ENCODE assay signal across 8 cellular contexts in the genomic region with DNA sequence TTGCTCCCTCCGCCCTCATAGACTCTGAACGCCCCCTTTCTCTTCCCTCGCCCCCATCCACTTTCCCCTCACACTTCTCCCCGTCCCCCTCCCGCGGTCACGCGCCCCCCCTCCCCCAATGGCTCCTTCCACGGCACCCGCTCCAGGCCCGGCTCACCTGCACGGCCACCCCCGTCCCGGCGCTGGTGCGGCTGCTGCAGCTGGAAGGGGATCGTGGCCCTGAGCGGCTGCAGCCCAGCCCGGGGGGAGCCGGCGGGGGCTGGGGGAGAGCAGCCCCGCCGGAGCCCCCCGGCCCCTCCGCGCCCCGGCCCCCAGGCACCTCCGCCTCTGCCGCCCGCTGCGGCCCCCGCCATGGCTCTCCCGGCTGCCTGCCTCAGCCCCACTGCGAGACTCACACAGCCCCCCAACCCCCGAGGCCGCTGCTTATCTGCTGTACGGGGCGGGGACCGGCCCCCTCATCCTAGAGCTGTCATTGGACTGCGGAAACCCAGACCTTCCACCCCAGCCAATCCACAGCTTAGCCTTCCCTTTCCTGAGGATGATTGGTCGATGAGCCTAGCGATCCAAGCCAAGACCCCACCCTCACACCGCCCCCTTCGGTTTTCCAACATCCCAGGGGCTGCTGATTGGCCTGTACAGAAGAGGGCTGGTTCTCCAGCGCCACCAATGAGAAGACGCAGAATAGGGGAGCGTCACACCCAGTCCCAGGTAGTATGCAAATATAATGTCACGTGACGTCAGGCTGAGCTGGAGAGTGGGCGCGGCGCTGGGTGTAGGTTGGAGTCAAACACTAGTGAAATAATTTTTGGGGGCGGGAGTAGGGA. TPM values are rescaled to one million over a fixed set of nuclear protein-coding genes. Genes with fewer than 3 reads are reported as not detected.
DNase-seq lines count a peak whose midpoint lies in the region; ATAC-seq, FAIRE-seq and TF ChIP-seq lines count a peak whose summit lies in the region.

A gene with protein sequence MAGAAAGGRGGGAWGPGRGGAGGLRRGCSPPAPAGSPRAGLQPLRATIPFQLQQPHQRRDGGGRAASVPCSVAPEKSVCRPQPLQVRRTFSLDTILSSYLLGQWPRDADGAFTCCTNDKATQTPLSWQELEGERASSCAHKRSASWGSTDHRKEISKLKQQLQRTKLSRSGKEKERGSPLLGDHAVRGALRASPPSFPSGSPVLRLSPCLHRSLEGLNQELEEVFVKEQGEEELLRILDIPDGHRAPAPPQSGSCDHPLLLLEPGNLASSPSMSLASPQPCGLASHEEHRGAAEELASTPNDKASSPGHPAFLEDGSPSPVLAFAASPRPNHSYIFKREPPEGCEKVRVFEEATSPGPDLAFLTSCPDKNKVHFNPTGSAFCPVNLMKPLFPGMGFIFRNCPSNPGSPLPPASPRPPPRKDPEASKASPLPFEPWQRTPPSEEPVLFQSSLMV (minus strand): TSS at position 397 of the 824 bp plus-strand sequence. CDS start 44 bp downstream, at position 353.

- H3K4me1 ChIP-seq in Loucy (ENCODE audit: insufficient read depth, low read length, poor library complexity, severe bottlenecking): peaks cover 42% of the 10 kb centered on the region
- H3K4me1 ChIP-seq in RWPE2 (ENCODE audit: insufficient read depth, poor library complexity, severe bottlenecking): peaks cover 4% of the 10 kb centered on the region

- H4K20me1 ChIP-seq in Loucy (ENCODE audit: insufficient read depth, low read length, poor library complexity, severe bottlenecking): peaks cover 49% of the 10 kb centered on the region

- H3K9me3 Mint-ChIP-seq in activated T-helper 17 cell treated with anti-CD3 and anti-CD28 coated beads, Interleukin-2, amount 50 U/mL, for 72 hours: no peaks in the 10 kb centered on the region
- H3K9me3 Mint-ChIP-seq in natural killer cell treated with Interleukin-12 subunit alpha and Interleukin-12 subunit beta and Interleukin-15 and Interleukin-18, amount 100 ng/mL, for 72 hours: no peaks in the 10 kb centered on the region

- no peak within 1 kb of the TSS for H3K27ac ChIP-seq in RWPE2 (ENCODE audit: poor library complexity, severe bottlenecking)

- H3K9me2 ChIP-seq in Loucy (replicated peaks; ENCODE audit: low read depth, low read length): no peaks in the 10 kb centered on the region

- peak within 1 kb of the TSS; percentile 92 for H3K4me2 ChIP-seq in Loucy (ENCODE audit: low read depth, low read length, poor library complexity, severe bottlenecking)

- H3K79me2 ChIP-seq in Loucy (ENCODE audit: insufficient read depth, low read length): peaks cover 51% of the 10 kb centered on the region

- no peaks in the 10 kb centered on the region; the same call in 1 of the 2 replicates for H3F3A ChIP-seq in Loucy (ENCODE audit: low read depth)

- TF ChIP-seq POLR2A in H54 (IDR thresholded peaks at IDR 0.05; ENCODE audit: low read depth, low read length): peak; percentile 71

- peak; percentile 97 for ATAC-seq in RWPE2 (ENCODE audit: low read depth)
- peak; percentile 93 for ATAC-seq in activated T-helper 17 cell treated with anti-CD3 and anti-CD28 coated beads, Interleukin-2, amount 50 U/mL, for 72 hours (replicated peaks)
- peak; percentile 96 for ATAC-seq in natural killer cell treated with Interleukin-12 subunit alpha and Interleukin-12 subunit beta and Interleukin-15 and Interleukin-18, amount 100 ng/mL, for 72 hours

- FAIRE-seq in H54 (lab: Jason Lieb, UNC): peak; percentile 98

- H3K36me3 ChIP-seq in Loucy (ENCODE audit: insufficient read depth, low read length) (no peaks in the 10 kb centered on the region), RWPE2 (ENCODE audit: low read depth) (no peaks in the 10 kb centered on the region)

- peak within 1 kb of the TSS; percentile 95 for H3K9ac ChIP-seq in Loucy (ENCODE audit: low read depth, low read length, poor library complexity, severe bottlenecking)

- H3K9me3 ChIP-seq in Loucy (ENCODE audit: insufficient read depth, low read depth, low read length): no peaks in the 10 kb centered on the region
- H3K9me3 ChIP-seq in RWPE2 (ENCODE audit: severe bottlenecking): no peaks in the 10 kb centered on the region

- no peaks in the 10 kb centered on the region for H3K27me3 Mint-ChIP-seq in activated T-helper 17 cell treated with anti-CD3 and anti-CD28 coated beads, Interleukin-2, amount 50 U/mL, for 72 hours
- H3K27me3 Mint-ChIP-seq in natural killer cell treated with Interleukin-12 subunit alpha and Interleukin-12 subunit beta and Interleukin-15 and Interleukin-18, amount 100 ng/mL, for 72 hours: no peaks in the 10 kb centered on the region

- TF ChIP-seq CTCF in Loucy (conservative IDR thresholded peaks at IDR 0.05; ENCODE audit: low read length) (no peak), RWPE2 (IDR thresholded peaks at IDR 0.05; ENCODE audit: poor library complexity, severe bottlenecking) (no peak), fibroblast of pulmonary artery (IDR thresholded peaks at IDR 0.05; ENCODE audit: low read length, missing control alignments) (no peak)

- no peaks in the 10 kb centered on the region for H3K27me3 ChIP-seq in Loucy (ENCODE audit: insufficient read depth, low read length, poor library complexity, severe bottlenecking)
- H3K27me3 ChIP-seq in RWPE2 (ENCODE audit: insufficient read depth, poor library complexity, severe bottlenecking): peaks cover 4% of the 10 kb centered on the region

- H3K4me3 ChIP-seq in Loucy (ENCODE audit: low read length, poor library complexity, severe bottlenecking) (peak within 1 kb of the TSS; percentile 91), RWPE2 (ENCODE audit: severe bottlenecking) (peak within 1 kb of the TSS; percentile 48), fibroblast of pulmonary artery (replicated peaks; ENCODE audit: low read depth, low read length) (peak within 1 kb of the TSS; percentile 72)

- H3K36me3 Mint-ChIP-seq in activated T-helper 17 cell treated with anti-CD3 and anti-CD28 coated beads, Interleukin-2, amount 50 U/mL, for 72 hours (ENCODE audit: low read depth): peaks cover 11% of the 10 kb centered on the region
- no peaks in the 10 kb centered on the region for H3K36me3 Mint-ChIP-seq in natural killer cell treated with Interleukin-12 subunit alpha and Interleukin-12 subunit beta and Interleukin-15 and Interleukin-18, amount 100 ng/mL, for 72 hours

- peaks cover 37% of the 10 kb centered on the region for H3K4me1 Mint-ChIP-seq in activated T-helper 17 cell treated with anti-CD3 and anti-CD28 coated beads, Interleukin-2, amount 50 U/mL, for 72 hours
- H3K4me1 Mint-ChIP-seq in natural killer cell treated with Interleukin-12 subunit alpha and Interleukin-12 subunit beta and Interleukin-15 and Interleukin-18, amount 100 ng/mL, for 72 hours (ENCODE audit: low read depth in 2 of 2): peaks cover 52 to 53% of the 10 kb centered on the region in 2 donors

- DNase-seq in ELF-1 (ENCODE audit: low read depth, low spot score): peak; percentile 100
- DNase-seq in H54 (ENCODE audit: insufficient read length, low spot score): peak; percentile 100
- DNase-seq in RWPE2 (ENCODE audit: low spot score): peak; percentile 99
- DNase-seq in fibroblast of pulmonary artery (ENCODE audit: low read depth): peak; percentile 98
- DNase-seq in natural killer cell treated with Interleukin-12 subunit alpha and Interleukin-12 subunit beta and Interleukin-15 and Interleukin-18, amount 100 ng/mL, for 72 hours (ENCODE audit: low spot score): peak; percentile 96
- DNase-seq in stimulated activated naive CD4-positive, alpha-beta T cell treated with Interleukin-2 at 50 U/mL for 16 hours (lab: John Stamatoyannopoulos, UW): peak; percentile 98

- peak within 1 kb of the TSS; percentile 77 for H3K27ac Mint-ChIP-seq in activated T-helper 17 cell treated with anti-CD3 and anti-CD28 coated beads, Interleukin-2, amount 50 U/mL, for 72 hours
- H3K27ac Mint-ChIP-seq in natural killer cell treated with Interleukin-12 subunit alpha and Interleukin-12 subunit beta and Interleukin-15 and Interleukin-18, amount 100 ng/mL, for 72 hours: peak within 1 kb of the TSS; percentile 85 to 91

- no peak within 1 kb of the TSS for H2AFZ ChIP-seq in Loucy (ENCODE audit: low read length)

- peak within 1 kb of the TSS; percentile 96 for H3K4me3 Mint-ChIP-seq in activated T-helper 17 cell treated with anti-CD3 and anti-CD28 coated beads, Interleukin-2, amount 50 U/mL, for 72 hours
- peak within 1 kb of the TSS; percentile 92 for H3K4me3 Mint-ChIP-seq in natural killer cell treated with Interleukin-12 subunit alpha and Interleukin-12 subunit beta and Interleukin-15 and Interleukin-18, amount 100 ng/mL, for 72 hours

RNA-seq across cellular contexts. Expression of the gene that starts here (rescaled TPM):
- 10 to 100 TPM; 25.8 TPM for total RNA-seq in activated T-helper 17 cell treated with anti-CD3 and anti-CD28 coated beads, Interleukin-2, amount 50 U/mL, for 72 hours
- 10 to 100 TPM; 22.4 to 36.4 TPM for total RNA-seq in natural killer cell treated with Interleukin-12 subunit alpha and Interleukin-12 subunit beta and Interleukin-15 and Interleukin-18, amount 100 ng/mL, for 72 hours
